Comparison of ENCODE assay signal across 14 cellular contexts in the genomic region with DNA sequence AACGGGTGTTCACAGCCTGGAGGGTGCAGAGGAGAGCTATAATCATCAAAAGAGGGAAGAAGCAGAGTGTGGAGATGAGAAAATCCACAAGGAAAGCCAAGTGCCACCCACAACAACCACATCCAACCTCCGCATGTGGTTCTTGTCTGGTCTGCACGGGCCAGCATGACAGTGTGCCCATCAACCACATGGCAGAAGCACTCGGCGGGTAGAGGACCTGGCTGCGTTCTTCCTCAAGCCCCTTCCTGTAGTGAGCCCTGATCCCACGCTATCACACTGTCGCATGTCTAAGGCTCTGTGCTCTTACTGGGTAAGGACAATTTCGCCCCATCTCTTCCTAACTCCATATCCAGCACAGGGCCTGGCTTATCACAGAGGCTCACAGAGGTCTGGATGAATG. TPM values are rescaled to one million over a fixed set of nuclear protein-coding genes. Genes with fewer than 3 reads are reported as not detected.
DNase-seq lines count a peak whose midpoint lies in the region; ATAC-seq and TF ChIP-seq lines count a peak whose summit lies in the region.
"Had no signal": no experiment of that assay in that cellular context is flagged by ENCODE, and none has a peak within 500 bp of the region (broad histone marks: within the 10 kb centered on the region; RNA-seq: fewer than 3 reads in every experiment).

No MANE protein-coding gene starts in this region.

- H3K27ac ChIP-seq in thyroid gland = no peak overlapping the region
- H3K27ac ChIP-seq: coronary artery had no signal

- peaks cover 17 to 25% of the 10 kb centered on the region in 2 donors for H3K36me3 ChIP-seq in thyroid gland

- H3K9me3 Mint-ChIP-seq in activated naive CD4-positive, alpha-beta T cell treated with anti-CD3 and anti-CD28 coated beads, Interleukin-2, amount 50 U/mL, for 72 hours = no peaks in the 10 kb centered on the region
- H3K9me3 Mint-ChIP-seq in activated B cell treated with CpG ODN at 0.5 μM for 24 hours = no peaks in the 10 kb centered on the region
- no peaks in the 10 kb centered on the region for H3K9me3 Mint-ChIP-seq in endothelial cell (ENCODE audit: unreplicated experiment)
- H3K9me3 Mint-ChIP-seq in stimulated activated effector memory CD8-positive, alpha-beta T cell treated with anti-CD3 and anti-CD28 coated beads, Interleukin-12 subunit alpha, Interleukin-12 subunit beta, amount 100 ng/mL, for 72 hours = no peaks in the 10 kb centered on the region
- H3K9me3 Mint-ChIP-seq: stimulated activated naive CD8-positive, alpha-beta T cell treated with anti-CD3 and anti-CD28 coated beads, Interleukin-15, amount 100 ng/mL, for 72 hours had no signal

- no peak for ATAC-seq in activated naive CD4-positive, alpha-beta T cell treated with anti-CD3 and anti-CD28 coated beads, Interleukin-2, amount 50 U/mL, for 72 hours
- no peak for ATAC-seq in activated B cell treated with CpG ODN at 0.5 μM for 24 hours (ENCODE audit: low read depth)
- no peak for ATAC-seq in stimulated activated effector memory CD8-positive, alpha-beta T cell treated with anti-CD3 and anti-CD28 coated beads, Interleukin-12 subunit alpha, Interleukin-12 subunit beta, amount 100 ng/mL, for 72 hours
- ATAC-seq: stimulated activated naive CD8-positive, alpha-beta T cell treated with anti-CD3 and anti-CD28 coated beads, Interleukin-15, amount 100 ng/mL, for 72 hours had no signal

- intact Hi-C loops in activated B cell treated with CpG ODN at 0.5 μM for 24 hours (cut with micrococcal nuclease) = no loop called here
- intact Hi-C loops in thyroid gland (cut with DNase I) = loop anchor here (5.0 kb wide), 1 partner anchor 95 kb away; no protein-coding TSS in a partner anchor

- no peaks in the 10 kb centered on the region for H3K9me3 ChIP-seq in thyroid gland
- H3K9me3 ChIP-seq: pancreas had no signal

- H3K27ac Mint-ChIP-seq in activated naive CD4-positive, alpha-beta T cell treated with anti-CD3 and anti-CD28 coated beads, Interleukin-2, amount 50 U/mL, for 72 hours = peak overlapping the region; percentile 88 to 96
- peak overlapping the region; percentile 64 for H3K27ac Mint-ChIP-seq in activated B cell treated with CpG ODN at 0.5 μM for 24 hours
- H3K27ac Mint-ChIP-seq in endothelial cell (ENCODE audit: unreplicated experiment) = peak overlapping the region; percentile 74
- peak overlapping the region; percentile 98 for H3K27ac Mint-ChIP-seq in stimulated activated effector memory CD8-positive, alpha-beta T cell treated with anti-CD3 and anti-CD28 coated beads, Interleukin-12 subunit alpha, Interleukin-12 subunit beta, amount 100 ng/mL, for 72 hours

- CTCF ChIA-PET in activated B cell treated with CpG ODN at 0.5 μM for 24 hours (lab: Charles Lee) = interaction anchor here (0.7 to 2.3 kb wide), 2 partner anchors 30 to 53 kb away, joined by 3 to 24 read pairs; partner anchors contain the start of gene SCAP

- H3K27me3 Mint-ChIP-seq in activated B cell treated with CpG ODN at 0.5 μM for 24 hours (no peaks in the 10 kb centered on the region), endothelial cell (ENCODE audit: unreplicated experiment) (peaks cover 11% of the 10 kb centered on the region)
- H3K27me3 Mint-ChIP-seq: stimulated activated naive CD8-positive, alpha-beta T cell treated with anti-CD3 and anti-CD28 coated beads, Interleukin-15, amount 100 ng/mL, for 72 hours had no signal

- no peak for DNase-seq in activated naive CD4-positive, alpha-beta T cell treated with anti-CD3 and anti-CD28 coated beads, Interleukin-2, amount 50 U/mL, for 72 hours (ENCODE audit: low spot score in 2 of 2)
- no peak for DNase-seq in activated naive CD4-positive, alpha-beta T cell (lab: John Stamatoyannopoulos, UW)
- DNase-seq in activated B cell treated with CpG ODN at 0.5 μM for 24 hours (no peak), endothelial cell (ENCODE audit: low spot score) (no peak), NCI-H524 treated with DMSO at 0.1 percent for 48 hours (lab: John Stamatoyannopoulos, UW) (no peak), thyroid gland (no peak), ureter (ENCODE audit: low spot score) (no peak)
- no peak for DNase-seq in stimulated activated effector memory CD8-positive, alpha-beta T cell treated with anti-CD3 and anti-CD28 coated beads, Interleukin-12 subunit alpha, Interleukin-12 subunit beta, amount 100 ng/mL, for 72 hours (ENCODE audit: low spot score in 2 of 2)
- DNase-seq: islet precursor cell, NCI-H2081, NCI-H82 had no signal

- H3K4me3 Mint-ChIP-seq in activated B cell treated with CpG ODN at 0.5 μM for 24 hours = no peak overlapping the region
- no peak overlapping the region for H3K4me3 Mint-ChIP-seq in endothelial cell (ENCODE audit: unreplicated experiment)
- no peak overlapping the region for H3K4me3 Mint-ChIP-seq in stimulated activated effector memory CD8-positive, alpha-beta T cell treated with anti-CD3 and anti-CD28 coated beads, Interleukin-12 subunit alpha, Interleukin-12 subunit beta, amount 100 ng/mL, for 72 hours
- H3K4me3 Mint-ChIP-seq: stimulated activated naive CD8-positive, alpha-beta T cell treated with anti-CD3 and anti-CD28 coated beads, Interleukin-15, amount 100 ng/mL, for 72 hours had no signal

- WGBS in thyroid gland, 2 donors = 89 to 96% methylated on average over 9 of the region's 9 CpGs

- H3K4me1 ChIP-seq in thyroid gland = peaks cover 13% of the 10 kb centered on the region in 2 donors

- POLR2A ChIA-PET in activated B cell treated with CpG ODN at 0.5 μM for 24 hours (lab: Charles Lee) = interaction anchor here (2.2 kb wide), 1 partner anchor 42 kb away, joined by 9 read pairs; the partner anchor contains the start of gene PTPN23

- no peak overlapping the region for H3K4me3 ChIP-seq in thyroid gland (replicated peaks in 1 of 3)
- H3K4me3 ChIP-seq: coronary artery, pancreas had no signal

- no peaks in the 10 kb centered on the region for H3K27me3 ChIP-seq in thyroid gland
- H3K27me3 ChIP-seq: pancreas had no signal

- H3K36me3 Mint-ChIP-seq in activated naive CD4-positive, alpha-beta T cell treated with anti-CD3 and anti-CD28 coated beads, Interleukin-2, amount 50 U/mL, for 72 hours = peaks cover 0 to 5% of the 10 kb centered on the region in 2 donors
- H3K36me3 Mint-ChIP-seq in activated B cell treated with CpG ODN at 0.5 μM for 24 hours (ENCODE audit: low read depth) (peaks cover 62% of the 10 kb centered on the region), endothelial cell (ENCODE audit: low read depth, unreplicated experiment) (peaks cover 11% of the 10 kb centered on the region)
- peaks cover 37% of the 10 kb centered on the region for H3K36me3 Mint-ChIP-seq in stimulated activated effector memory CD8-positive, alpha-beta T cell treated with anti-CD3 and anti-CD28 coated beads, Interleukin-12 subunit alpha, Interleukin-12 subunit beta, amount 100 ng/mL, for 72 hours

- TF ChIP-seq POLR2A in thyroid gland (IDR thresholded peaks at IDR 0.05) = no peak

- peaks cover 16% of the 10 kb centered on the region for H3K4me1 Mint-ChIP-seq in activated B cell treated with CpG ODN at 0.5 μM for 24 hours
- peaks cover 7% of the 10 kb centered on the region for H3K4me1 Mint-ChIP-seq in endothelial cell (ENCODE audit: unreplicated experiment)
- H3K4me1 Mint-ChIP-seq in stimulated activated effector memory CD8-positive, alpha-beta T cell treated with anti-CD3 and anti-CD28 coated beads, Interleukin-12 subunit alpha, Interleukin-12 subunit beta, amount 100 ng/mL, for 72 hours = peaks cover 25% of the 10 kb centered on the region

- TF ChIP-seq CTCF in activated B cell treated with CpG ODN at 0.5 μM for 24 hours (IDR thresholded peaks at IDR 0.05) = no peak
- no peak for TF ChIP-seq CTCF in endothelial cell (IDR thresholded peaks at IDR 0.05; ENCODE audit: unreplicated experiment)
- TF ChIP-seq CTCF in thyroid gland (IDR thresholded peaks at IDR 0.05) = no peak

RNA-seq across cellular contexts. Expression of gene PTPN23, which starts 41.9 kb away (rescaled TPM):
- total RNA-seq in activated naive CD4-positive, alpha-beta T cell treated with anti-CD3 and anti-CD28 coated beads, Interleukin-2, amount 50 U/mL, for 72 hours = 10 to 100 TPM; 29.4 to 29.9 TPM
- 44.0 and 50.3 TPM in 2 replicates for total RNA-seq in activated B cell treated with CpG ODN at 0.5 μM for 24 hours
- total RNA-seq in endothelial cell (ENCODE audit: unreplicated experiment) = 47.8 TPM
- total RNA-seq in thyroid gland = 10 to 100 TPM; 20.2 to 40.1 (median 32.1) TPM
- 55.1 TPM for total RNA-seq in ureter

RNA-seq across cellular contexts. Expression of gene SCAP, which starts 53.0 kb away (rescaled TPM):
- 10 to 100 TPM; 53.7 to 61.4 TPM for total RNA-seq in activated naive CD4-positive, alpha-beta T cell treated with anti-CD3 and anti-CD28 coated beads, Interleukin-2, amount 50 U/mL, for 72 hours
- total RNA-seq in activated B cell treated with CpG ODN at 0.5 μM for 24 hours = 82.5 and 84.3 TPM in 2 replicates
- total RNA-seq in endothelial cell (ENCODE audit: unreplicated experiment) = 88.6 TPM
- 100 to 1,000 TPM in 1 of 4 donors, 10 to 100 TPM in 3; 56.8 to 102 (median 88.8) TPM for total RNA-seq in thyroid gland
- 139 TPM for total RNA-seq in ureter
